In the genomic region with DNA sequence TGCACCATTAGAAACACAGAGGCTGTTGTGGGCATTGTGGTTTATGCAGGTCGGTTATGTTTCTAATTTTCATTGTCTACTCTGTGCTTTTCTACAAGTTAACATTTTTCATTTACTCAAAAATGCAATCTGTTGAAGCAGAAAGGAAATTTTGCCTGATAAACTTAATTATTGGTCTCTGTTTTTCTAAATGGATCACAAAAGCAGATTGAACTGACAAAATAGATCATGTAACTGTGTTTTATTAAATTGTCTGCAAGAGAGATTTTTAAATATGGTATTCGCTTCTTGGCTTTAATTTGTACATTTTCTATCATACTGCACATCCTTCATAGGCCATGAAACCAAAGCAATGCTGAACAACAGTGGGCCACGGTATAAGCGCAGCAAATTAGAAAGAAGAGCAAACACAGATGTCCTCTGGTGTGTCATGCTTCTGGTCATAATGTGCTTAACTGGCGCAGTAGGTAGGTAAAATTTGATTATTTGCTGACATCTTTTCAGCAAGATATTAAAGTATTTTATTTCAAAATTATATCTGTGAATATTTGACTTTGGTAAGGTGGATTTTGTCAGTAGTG, we compare ENCODE assay signal across 31 cellular contexts.
"Had no signal": no experiment of that assay in that cellular context is flagged by ENCODE, and none has a peak within 500 bp of the region (broad histone marks: within the 10 kb centered on the region; RNA-seq: fewer than 3 reads in every experiment).

No MANE protein-coding gene starts in this region.

- H3K36me3 ChIP-seq: breast epithelium had no signal

- H3K4me1 ChIP-seq: breast epithelium had no signal

- H3K4me3 Mint-ChIP-seq: activated CD4-positive, alpha-beta T cell treated with anti-CD3 and anti-CD28 coated beads, Interleukin-2, amount 10 ng/mL, durations not matched to agents 24 days and 14 days; activated CD8-positive, alpha-beta T cell treated with anti-CD3 and anti-CD28 coated beads for 36 hours; activated naive CD4-positive, alpha-beta T cell treated with anti-CD3 and anti-CD28 coated beads for 36 hours; activated naive CD8-positive, alpha-beta T cell; activated T-cell treated with anti-CD3 and anti-CD28 coated beads, Interleukin-2, amount 50 U/mL, for 4 hours; activated T-helper 1 cell treated with anti-CD3 and anti-CD28 coated beads, Interleukin-12 subunit alpha, Interleukin-12 subunit beta, Interleukin-2, Interleukin-4 antibody, amounts not matched to agents 30 ng/mL and 10 ng/mL and 1 ng/mL, durations not matched to agents 14 hours and 24 hours and 36 hours; T-helper 1 cell treated with Interleukin-12 subunit alpha and Interleukin-12 subunit beta and Interleukin-4 antibody, amounts not matched to agents 30 μg/mL and 1 μg/mL, for 36 hours; T-helper 2 cell treated with Interferon-gamma antibody and Interleukin-4, amounts not matched to agents 5 μg/mL and 100 μg/mL, for 36 hours had no signal

- H3K4me3 ChIP-seq: ascending aorta, body of pancreas, breast epithelium, PC-9 had no signal

- H3K4me2 ChIP-seq: PC-9 had no signal

- H3K9me3 Mint-ChIP-seq: activated naive CD4-positive, alpha-beta T cell treated with anti-CD3 and anti-CD28 coated beads for 36 hours had no signal

- H2AFZ ChIP-seq: PC-9 had no signal

- H3K27me3 Mint-ChIP-seq: activated CD4-positive, alpha-beta T cell treated with anti-CD3 and anti-CD28 coated beads, Interleukin-2, amount 10 ng/mL, durations not matched to agents 24 days and 14 days; activated CD8-positive, alpha-beta T cell treated with anti-CD3 and anti-CD28 coated beads for 36 hours; activated naive CD8-positive, alpha-beta T cell had no signal

- DNase-seq: activated CD4-positive, alpha-beta T cell treated with anti-CD3 and anti-CD28 coated beads, Interleukin-2, amount 10 ng/mL, durations not matched to agents 24 days and 14 days; activated CD4-positive, alpha-beta T cell treated with anti-CD3 and anti-CD28 coated beads, Interleukin-2, amount 50 U/mL, for 4 hours; activated CD8-positive, alpha-beta T cell treated with anti-CD3 and anti-CD28 coated beads for 36 hours; activated gamma-delta T cell treated with Interleukin-2 at 50 U/mL for 16 hours; activated naive CD4-positive, alpha-beta T cell treated with anti-CD3 and anti-CD28 coated beads for 36 hours; activated T-cell treated with anti-CD3 and anti-CD28 coated beads for 4 hours; activated T-cell treated with anti-CD3 and anti-CD28 coated beads, Interleukin-2, amount 50 U/mL, for 4 hours; amygdala; body of pancreas; cerebellar nuclear complex; Karpas-422; KBM-7; NCI-H1105 treated with DMSO at 0.1 percent for 48 hours; NCI-H1436; NCI-H1694; NCI-H2029; NCI-H345; NCI-H510A; NCI-H526; NCI-H748 treated with DMSO at 0.1 percent for 48 hours; NK-92 treated with Interleukin-12 subunit alpha and Interleukin-12 subunit beta, amount 100 ng/mL, for 24 hours; PC-9; SIG-M5 had no signal

- H3K27ac ChIP-seq: ascending aorta, body of pancreas, breast epithelium, PC-9, RWPE1 had no signal

- H3K27ac Mint-ChIP-seq: activated CD4-positive, alpha-beta T cell treated with anti-CD3 and anti-CD28 coated beads, Interleukin-2, amount 10 ng/mL, durations not matched to agents 24 days and 14 days; activated CD8-positive, alpha-beta T cell treated with anti-CD3 and anti-CD28 coated beads for 36 hours; activated naive CD4-positive, alpha-beta T cell treated with anti-CD3 and anti-CD28 coated beads for 36 hours; activated naive CD8-positive, alpha-beta T cell; activated T-helper 1 cell treated with anti-CD3 and anti-CD28 coated beads, Interleukin-12 subunit alpha, Interleukin-12 subunit beta, Interleukin-2, Interleukin-4 antibody, amounts not matched to agents 30 ng/mL and 10 ng/mL and 1 ng/mL, durations not matched to agents 14 hours and 24 hours and 36 hours; T-helper 1 cell treated with Interleukin-12 subunit alpha and Interleukin-12 subunit beta and Interleukin-4 antibody, amounts not matched to agents 30 μg/mL and 1 μg/mL, for 36 hours; T-helper 2 cell treated with Interferon-gamma antibody and Interleukin-4, amounts not matched to agents 5 μg/mL and 100 μg/mL, for 36 hours had no signal

- ATAC-seq: activated CD8-positive, alpha-beta T cell treated with anti-CD3 and anti-CD28 coated beads for 36 hours; activated T-cell treated with anti-CD3 and anti-CD28 coated beads, Interleukin-2, amount 50 U/mL, for 4 hours; body of pancreas; Right ventricle myocardium inferior had no signal

- H3K27me3 ChIP-seq: ascending aorta, body of pancreas, breast epithelium had no signal

- H3K9me3 ChIP-seq: ascending aorta, body of pancreas, breast epithelium had no signal
